ENCODE assay signal across 14 cellular contexts in genomic region chr5:89065919-89066318, GRCh38.
DNase-seq lines count a peak whose midpoint lies in the region; ATAC-seq and TF ChIP-seq lines count a peak whose summit lies in the region.
"Had no signal": no experiment of that assay in that cellular context is flagged by ENCODE, and none has a peak within 500 bp of the region (broad histone marks: within the 10 kb centered on the region; RNA-seq: fewer than 3 reads in every experiment).

No MANE protein-coding gene starts in this region.

- intact Hi-C loops in activated CD4-positive, alpha-beta memory T cell treated with anti-CD3 and anti-CD28 coated beads for 36 hours (cut with micrococcal nuclease), result no loop called here
- intact Hi-C loops in thyroid gland (cut with DNase I), result no loop called here
- intact Hi-C loops in transverse colon (cut with DNase I; ENCODE audit: low total_unique reads), result no loop called here

- in situ Hi-C loops in GM13977 (cut with MboI; ENCODE audit: low pct_unique_long_range_greater_than_20kb, low sequenced_read_pairs, unreplicated experiment), result no loop called here
- in situ Hi-C loops in transverse colon (cut with MboI; ENCODE audit: low pct_ligation_motif_present in 1 of 4, low pct_unique_long_range_greater_than_20kb in 1 of 4, low sequenced_read_pairs in 3 of 4), result no loop called here

- H3K9me3 ChIP-seq in thyroid gland (no peaks in the 10 kb centered on the region), transverse colon (no peaks in the 10 kb centered on the region)
- H3K9me3 ChIP-seq: BLaER1 treated with 17β-estradiol and CSF1 and Interleukin-3, amounts not matched to agents 10 nM and 100 nM; Peyer's patch had no signal

- H3K4me3 ChIP-seq in thyroid gland (replicated peaks in 1 of 3) (no peak overlapping the region), transverse colon (no peak overlapping the region)
- H3K4me3 ChIP-seq: BLaER1 treated with 17β-estradiol and CSF1 and Interleukin-3, amounts not matched to agents 10 nM and 100 nM; Peyer's patch had no signal

- no peaks in the 10 kb centered on the region for H3K27me3 ChIP-seq in thyroid gland
- no peaks in the 10 kb centered on the region for H3K27me3 ChIP-seq in transverse colon
- H3K27me3 ChIP-seq: BLaER1 treated with 17β-estradiol and CSF1 and Interleukin-3, amounts not matched to agents 10 nM and 100 nM; Peyer's patch had no signal

- TF ChIP-seq EP300 in transverse colon (IDR thresholded peaks at IDR 0.05; ENCODE audit: low read depth), result no peak

- no peaks in the 10 kb centered on the region for H3K27me3 Mint-ChIP-seq in activated CD4-positive, alpha-beta memory T cell treated with anti-CD3 and anti-CD28 coated beads for 36 hours

- no peak overlapping the region for H3K27ac Mint-ChIP-seq in activated CD4-positive, alpha-beta memory T cell treated with anti-CD3 and anti-CD28 coated beads for 36 hours

- no peaks in the 10 kb centered on the region for H3K9me3 Mint-ChIP-seq in activated CD4-positive, alpha-beta memory T cell treated with anti-CD3 and anti-CD28 coated beads for 36 hours

- H3K27ac ChIP-seq in thyroid gland (no peak overlapping the region), transverse colon (no peak overlapping the region)
- H3K27ac ChIP-seq: BLaER1 treated with 17β-estradiol and CSF1 and Interleukin-3, amounts not matched to agents 10 nM and 100 nM; Peyer's patch had no signal

- ATAC-seq in GM19455 (IDR thresholded peaks at IDR 0.05; ENCODE audit: unreplicated experiment) (peak; percentile 80), HG02938 (IDR thresholded peaks at IDR 0.05; ENCODE audit: unreplicated experiment) (peak; percentile 79)
- ATAC-seq: right cardiac atrium had no signal

- POLR2A ChIA-PET in activated CD4-positive, alpha-beta memory T cell treated with anti-CD3 and anti-CD28 coated beads for 36 hours (lab: Charles Lee), result no interaction called here

- no peaks in the 10 kb centered on the region for H3K4me1 ChIP-seq in thyroid gland
- H3K4me1 ChIP-seq in transverse colon, result no peaks in the 10 kb centered on the region
- H3K4me1 ChIP-seq: BLaER1 treated with 17β-estradiol and CSF1 and Interleukin-3, amounts not matched to agents 10 nM and 100 nM; Peyer's patch had no signal

- TF ChIP-seq POLR2A in thyroid gland (IDR thresholded peaks at IDR 0.05), result no peak
- no peak for TF ChIP-seq POLR2A in transverse colon (IDR thresholded peaks at IDR 0.05)

- DNase-seq in GM13977 (ENCODE audit: low spot score), result peak; percentile 28
- peak; percentile 18 for DNase-seq in activated CD4-positive, alpha-beta memory T cell treated with anti-CD3 and anti-CD28 coated beads for 36 hours
- DNase-seq in thyroid gland, result no peak
- DNase-seq in transverse colon, result no peak
- no peak for DNase-seq in 8988T
- DNase-seq in NCI-H345 (lab: John Stamatoyannopoulos, UW), result no peak
- DNase-seq: activated naive CD4-positive, alpha-beta T cell treated with anti-CD3 and anti-CD28 coated beads, Interleukin-2, amount 50 U/mL, for 16 hours; hypothalamus; NCI-H2029 treated with DMSO at 0.1 percent for 48 hours; Peyer's patch; right cardiac atrium had no signal

- no peaks in the 10 kb centered on the region for H3K36me3 Mint-ChIP-seq in activated CD4-positive, alpha-beta memory T cell treated with anti-CD3 and anti-CD28 coated beads for 36 hours

- CTCF ChIA-PET in activated CD4-positive, alpha-beta memory T cell treated with anti-CD3 and anti-CD28 coated beads for 36 hours (lab: Charles Lee), result no interaction called here

- H3K4me1 Mint-ChIP-seq in activated CD4-positive, alpha-beta memory T cell treated with anti-CD3 and anti-CD28 coated beads for 36 hours (ENCODE audit: low read depth), result peaks cover 3% of the 10 kb centered on the region

- no peak overlapping the region for H3K4me3 Mint-ChIP-seq in activated CD4-positive, alpha-beta memory T cell treated with anti-CD3 and anti-CD28 coated beads for 36 hours

- whole genome bisulfite sequencing in thyroid gland, 2 donors, result 83 to 86% methylated on average over 3 of the region's 3 CpGs
- WGBS in transverse colon (ENCODE audit: low coverage in 1 of 2), 2 donors, result 47 to 67% methylated on average over 2 to 3 of the region's 3 CpGs

- TF ChIP-seq CTCF in GM13977 (IDR thresholded peaks at IDR 0.05; ENCODE audit: extremely low read depth, insufficient read depth, missing control alignments) (no peak), thyroid gland (IDR thresholded peaks at IDR 0.05) (no peak), transverse colon (IDR thresholded peaks at IDR 0.05) (no peak)

- H3K36me3 ChIP-seq in thyroid gland (no peaks in the 10 kb centered on the region), transverse colon (no peaks in the 10 kb centered on the region)
- H3K36me3 ChIP-seq: BLaER1 treated with 17β-estradiol and CSF1 and Interleukin-3, amounts not matched to agents 10 nM and 100 nM; Peyer's patch had no signal

Comparison
In these comparisons a context has a peak if more than half of its experiments do, and no peak if none do; other contexts are left out.
1. DNase-seq: peak in GM13977 (single experiment) and activated CD4-positive, alpha-beta memory T cell treated with anti-CD3 and anti-CD28 coated beads for 36 hours (single experiment); none in thyroid gland (0 of 2), transverse colon (single experiment), 8988T (single experiment) and NCI-H345 (single experiment).